8 cellular contexts compared by ENCODE assay signal in genomic region chr7:91784469-91784868, GRCh38.
DNase-seq lines count a peak whose midpoint lies in the region; ATAC-seq, FAIRE-seq and TF ChIP-seq lines count a peak whose summit lies in the region.

No MANE protein-coding gene starts in this region.

- ATAC-seq in HG03565 (IDR thresholded peaks at IDR 0.05; ENCODE audit: unreplicated experiment) (no peak), GM21786 (IDR thresholded peaks at IDR 0.05; ENCODE audit: unreplicated experiment) (no peak), HG03025 (IDR thresholded peaks at IDR 0.05; ENCODE audit: low FRiP score, unreplicated experiment) (no peak)

- H3K27me3 ChIP-seq in bronchial epithelial cell (ENCODE audit: control insufficient read depth, insufficient read depth, low read length) (no peaks in the 10 kb centered on the region), neural cell (ENCODE audit: insufficient read depth, low read depth, low read length) (no peaks in the 10 kb centered on the region), uterus (no peaks in the 10 kb centered on the region)

- H3K4me3 ChIP-seq in bronchial epithelial cell (ENCODE audit: low read depth, low read length) (no peak overlapping the region), neural cell (ENCODE audit: low read length) (no peak overlapping the region), uterus (no peak overlapping the region)

- no peaks in the 10 kb centered on the region for H3K9me3 ChIP-seq in neural cell (ENCODE audit: low read length)
- H3K9me3 ChIP-seq in uterus = no peaks in the 10 kb centered on the region

- no peak overlapping the region for H2AFZ ChIP-seq in neural cell (ENCODE audit: low read depth, low read length)

- DNase-seq in H4 (ENCODE audit: low spot score) (peak; percentile 61), NCI-H226 (peak; percentile 6), bronchial epithelial cell (ENCODE audit: low read depth) (peak; percentile 80), uterus (no peak)

- peak; percentile 22 for TF ChIP-seq CTCF in bronchial epithelial cell (IDR thresholded peaks at IDR 0.05; ENCODE audit: insufficient read depth, low read length, severe bottlenecking)
- TF ChIP-seq CTCF in neural cell (IDR thresholded peaks at IDR 0.05; ENCODE audit: poor library complexity, severe bottlenecking) = peak; percentile 77
- TF ChIP-seq CTCF in uterus (IDR thresholded peaks at IDR 0.05) = peak in 2 of 4 experiments; percentile 30 to 43

- peak; percentile 86 for TF ChIP-seq RAD21 in neural cell (conservative IDR thresholded peaks at IDR 0.05)

- no peaks in the 10 kb centered on the region for H3K79me2 ChIP-seq in neural cell (replicated peaks; ENCODE audit: insufficient read depth, low read length)

- intact Hi-C loops in uterus (cut with DNase I; ENCODE audit: low total_unique reads) = no loop called here

- no peaks in the 10 kb centered on the region for H3K4me1 ChIP-seq in uterus

- no peaks in the 10 kb centered on the region for H4K20me1 ChIP-seq in neural cell (ENCODE audit: insufficient read depth)

- TF ChIP-seq POLR2A in uterus (IDR thresholded peaks at IDR 0.05) = no peak

- H3K9me2 ChIP-seq in neural cell (ENCODE audit: insufficient read depth, low read length) = no peaks in the 10 kb centered on the region

- no peaks in the 10 kb centered on the region for H3K36me3 ChIP-seq in bronchial epithelial cell (ENCODE audit: control insufficient read depth, insufficient read depth, low read length)
- no peaks in the 10 kb centered on the region for H3K36me3 ChIP-seq in neural cell (ENCODE audit: insufficient read depth, low read length)
- H3K36me3 ChIP-seq in uterus = no peaks in the 10 kb centered on the region

- no peak for TF ChIP-seq EP300 in neural cell (conservative IDR thresholded peaks at IDR 0.05; ENCODE audit: poor library complexity, severe bottlenecking)

- H3F3A ChIP-seq in neural cell (ENCODE audit: insufficient read depth, low read length, poor library complexity, severe bottlenecking) = no peaks in the 10 kb centered on the region

- no peak overlapping the region for H3K4me2 ChIP-seq in neural cell (ENCODE audit: low read length)

- no peak overlapping the region for H3K9ac ChIP-seq in neural cell (ENCODE audit: low read length)

- H3K27ac ChIP-seq in neural cell (ENCODE audit: low read length) (no peak overlapping the region), uterus (no peak overlapping the region)

- no peak for FAIRE-seq in bronchial epithelial cell (lab: Jason Lieb, UNC)

TF ChIP-seq in neural cell, 6 proteins besides CTCF, POLR2A, EP300 and RAD21:
- TF ChIP-seq MXI1 (conservative IDR thresholded peaks at IDR 0.05; ENCODE audit: poor library complexity, severe bottlenecking) (no peak), TAF1 (IDR thresholded peaks at IDR 0.05; ENCODE audit: low read depth) (no peak), REST (IDR thresholded peaks at IDR 0.05; ENCODE audit: borderline replicate concordance) (no peak), EZH2 (IDR thresholded peaks at IDR 0.05; ENCODE audit: borderline replicate concordance, insufficient read depth, low read length, poor library complexity, severe bottlenecking) (no peak), POLR2AphosphoS5 (IDR thresholded peaks at IDR 0.05) (no peak), SMC3 (conservative IDR thresholded peaks at IDR 0.05; ENCODE audit: poor library complexity) (peak; percentile 89)

Comparison
In these comparisons a context has a peak if more than half of its experiments do, and no peak if none do; other contexts are left out.
1. DNase-seq: peak in H4 (single experiment), NCI-H226 (single experiment) and bronchial epithelial cell (single experiment); none in uterus (0 of 2).